23 cellular contexts compared by ENCODE assay signal in genomic region chr7:375491-375821, GRCh38.
A peak's percentile ranks its signal among the peaks of the same experiment; 100 is the strongest.
DNase-seq lines count a peak whose midpoint lies in the region; ATAC-seq and TF ChIP-seq lines count a peak whose summit lies in the region.
"Had no signal": no experiment of that assay in that cellular context is flagged by ENCODE, and none has a peak within 500 bp of the region (broad histone marks: within the 10 kb centered on the region; RNA-seq: fewer than 3 reads in every experiment).

No MANE protein-coding gene starts in this region.

- H3K9me3 Mint-ChIP-seq in Caco-2 (ENCODE audit: unreplicated experiment) (no peaks in the 10 kb centered on the region), progenitor cell of endocrine pancreas (ENCODE audit: low read depth) (no peaks in the 10 kb centered on the region)
- H3K9me3 Mint-ChIP-seq: activated T-helper 17 cell treated with anti-CD3 and anti-CD28 coated beads, Interleukin-2, amount 50 U/mL, for 72 hours; dendritic cell treated with granulocyte-macrophage colony-stimulating factor and Interleukin-4, amounts not matched to agents 40 ng/mL and 50 ng/mL, for 4 days; nephron progenitor cell had no signal

- no peak for ATAC-seq in HG03025 (IDR thresholded peaks at IDR 0.05; ENCODE audit: low FRiP score, unreplicated experiment)
- ATAC-seq in HG03108 (IDR thresholded peaks at IDR 0.05; ENCODE audit: unreplicated experiment): no peak
- ATAC-seq: activated T-helper 17 cell treated with anti-CD3 and anti-CD28 coated beads, Interleukin-2, amount 50 U/mL, for 72 hours; PC-3; psoas muscle had no signal

- peak; percentile 12 for DNase-seq in activated T-cell treated with anti-CD3 and anti-CD28 coated beads, Interleukin-2, amount 50 U/mL, for 1 hour
- DNase-seq in activated T-cell treated with anti-CD3 and anti-CD28 coated beads for 4 hours: no peak
- no peak for DNase-seq in Caco-2
- peak; percentile 41 for DNase-seq in ecto neural progenitor cell (ENCODE audit: low spot score)
- peak; percentile 9 for DNase-seq in progenitor cell of endocrine pancreas (ENCODE audit: low spot score, unreplicated experiment)
- no peak for DNase-seq in NCI-H2227 treated with DMSO at 0.1 percent for 48 hours (lab: John Stamatoyannopoulos, UW)
- DNase-seq: DMS 273 treated with DMSO at 0.1 percent for 48 hours, foreskin fibroblast, kidney glomerular epithelial cell, NCI-H1092 treated with DMSO at 0.1 percent for 48 hours, NCI-H2029, NCI-H345, nephron progenitor cell, PC-3 had no signal

- H3K27ac Mint-ChIP-seq in Caco-2 (ENCODE audit: unreplicated experiment) (peak overlapping the region; percentile 99), progenitor cell of endocrine pancreas (no peak overlapping the region)
- H3K27ac Mint-ChIP-seq: activated T-helper 17 cell treated with anti-CD3 and anti-CD28 coated beads, Interleukin-2, amount 50 U/mL, for 72 hours; CD14-positive monocyte; dendritic cell treated with granulocyte-macrophage colony-stimulating factor and Interleukin-4, amounts not matched to agents 40 ng/mL and 50 ng/mL, for 4 days; nephron progenitor cell had no signal

- no peak overlapping the region for H3K4me3 Mint-ChIP-seq in Caco-2 (ENCODE audit: unreplicated experiment)
- H3K4me3 Mint-ChIP-seq in progenitor cell of endocrine pancreas (ENCODE audit: low read depth): no peak overlapping the region
- H3K4me3 Mint-ChIP-seq: activated T-helper 17 cell treated with anti-CD3 and anti-CD28 coated beads, Interleukin-2, amount 50 U/mL, for 72 hours; dendritic cell treated with granulocyte-macrophage colony-stimulating factor and Interleukin-4, amounts not matched to agents 40 ng/mL and 50 ng/mL, for 4 days; nephron progenitor cell had no signal

- peaks cover 30% of the 10 kb centered on the region for H3K4me1 Mint-ChIP-seq in Caco-2 (ENCODE audit: low read depth, unreplicated experiment)
- H3K4me1 Mint-ChIP-seq in progenitor cell of endocrine pancreas (ENCODE audit: low read depth): peaks cover 34% of the 10 kb centered on the region
- H3K4me1 Mint-ChIP-seq: activated T-helper 17 cell treated with anti-CD3 and anti-CD28 coated beads, Interleukin-2, amount 50 U/mL, for 72 hours had no signal

- H3K9me3 ChIP-seq in Caco-2: no peaks in the 10 kb centered on the region
- H3K9me3 ChIP-seq: psoas muscle, SJSA1, vagina had no signal

- no peaks in the 10 kb centered on the region for H3K27me3 ChIP-seq in Caco-2 (replicated peaks; ENCODE audit: control insufficient read depth, insufficient read depth, low read length)
- H3K27me3 ChIP-seq: SJSA1, vagina had no signal

- no TSS peak for BruUV-seq in Caco-2 (replicated peaks; lab: Mats Ljungman, UMichigan)

- intact Hi-C loops in Caco-2 (cut with micrococcal nuclease; ENCODE audit: unreplicated experiment): no loop called here

- peaks cover 53% of the 10 kb centered on the region for H3K4me1 ChIP-seq in Caco-2
- H3K4me1 ChIP-seq: psoas muscle had no signal

- H3K36me3 ChIP-seq in Caco-2 (ENCODE audit: control insufficient read depth, insufficient read depth, low read length): no peaks in the 10 kb centered on the region
- H3K36me3 ChIP-seq: SJSA1, vagina had no signal

- POLR2A ChIA-PET in Caco-2 (lab: Charles Lee): no interaction called here

- TF ChIP-seq CTCF in Caco-2 (IDR thresholded peaks at IDR 0.05; ENCODE audit: insufficient read depth in 1 of 2, low read depth in 1 of 2, low read length in 1 of 2, severe bottlenecking in 1 of 2, unreplicated experiment in 1 of 2) (no peak), progenitor cell of endocrine pancreas (IDR thresholded peaks at IDR 0.05; ENCODE audit: unreplicated experiment) (no peak)

- H3K27me3 Mint-ChIP-seq in Caco-2 (ENCODE audit: insufficient read depth, unreplicated experiment) (no peaks in the 10 kb centered on the region), progenitor cell of endocrine pancreas (no peaks in the 10 kb centered on the region)
- H3K27me3 Mint-ChIP-seq: activated T-helper 17 cell treated with anti-CD3 and anti-CD28 coated beads, Interleukin-2, amount 50 U/mL, for 72 hours had no signal

- no peak overlapping the region for H3K4me3 ChIP-seq in Caco-2 (ENCODE audit: low read depth, low read length)
- H3K4me3 ChIP-seq: psoas muscle, SJSA1, smooth muscle cell, vagina had no signal

- CTCF ChIA-PET in Caco-2 (lab: Charles Lee): interaction anchor here (0.7 kb wide), 1 partner anchor 42 kb away, joined by 3 read pairs; no protein-coding TSS in a partner anchor

- H3K36me3 Mint-ChIP-seq in Caco-2 (ENCODE audit: insufficient read depth, unreplicated experiment) (no peaks in the 10 kb centered on the region), progenitor cell of endocrine pancreas (ENCODE audit: insufficient read depth) (no peaks in the 10 kb centered on the region)
- H3K36me3 Mint-ChIP-seq: CD14-positive monocyte had no signal

Comparison
In these comparisons a context has a peak if more than half of its experiments do, and no peak if none do; other contexts are left out.
1. DNase-seq: peak in activated T-cell treated with anti-CD3 and anti-CD28 coated beads, Interleukin-2, amount 50 U/mL, for 1 hour (single experiment), ecto neural progenitor cell (single experiment) and progenitor cell of endocrine pancreas (single experiment); none in activated T-cell treated with anti-CD3 and anti-CD28 coated beads for 4 hours (single experiment), Caco-2 (0 of 2) and NCI-H2227 treated with DMSO at 0.1 percent for 48 hours (single experiment).